ENCODE assay signal across 29 cellular contexts in genomic region chr11:100459791-100460190, GRCh38.
"Had no signal": no experiment of that assay in that cellular context is flagged by ENCODE, and none has a peak within 500 bp of the region (broad histone marks: within the 10 kb centered on the region; RNA-seq: fewer than 3 reads in every experiment).

No MANE protein-coding gene starts in this region.

- H3K36me3 ChIP-seq: ascending aorta, cardiac muscle cell, SJSA1 had no signal

- H3K9ac ChIP-seq: KMS-11, SK-N-SH had no signal

- H3K27me3 Mint-ChIP-seq: activated CD4-positive, alpha-beta T cell treated with anti-CD3 and anti-CD28 coated beads, Interleukin-2, amount 10 ng/mL, durations not matched to agents 24 days and 14 days; activated naive CD4-positive, alpha-beta T cell treated with anti-CD3 and anti-CD28 coated beads, Interleukin-2, amount 50 U/mL, for 24 hours; activated naive CD8-positive, alpha-beta T cell treated with anti-CD3 and anti-CD28 coated beads, Interleukin-2, amount 10 ng/mL, durations not matched to agents 7 days and 5 days; activated T-cell treated with anti-CD3 and anti-CD28 coated beads, Interleukin-2, amount 50 U/mL, for 24 hours; central memory CD8-positive, alpha-beta T cell had no signal

- DNase-seq: activated CD4-positive, alpha-beta T cell treated with anti-CD3 and anti-CD28 coated beads, Interleukin-2, amount 10 ng/mL, durations not matched to agents 24 days and 14 days; activated CD4-positive, alpha-beta T cell treated with anti-CD3 and anti-CD28 coated beads, Interleukin-2, amount 50 U/mL, for 48 hours; activated CD8-positive, alpha-beta T cell treated with anti-CD3 and anti-CD28 coated beads, Interleukin-2, amount 10 ng/mL, durations not matched to agents 7 days and 5 days; activated gamma-delta T cell; activated naive CD4-positive, alpha-beta T cell treated with Interleukin-2 at 50 U/mL for 16 hours; activated naive CD8-positive, alpha-beta T cell treated with anti-CD3 and anti-CD28 coated beads, Interleukin-2, amount 10 ng/mL, durations not matched to agents 7 days and 5 days; activated T-cell treated with anti-CD3 and anti-CD28 coated beads, Interleukin-2, amount 50 U/mL, for 24 hours; amygdala; MM.1S; MV-4-11; NCI-H1092; NCI-H1436 treated with DMSO at 0.1 percent for 48 hours; NCI-H1694 treated with DMSO at 0.1 percent for 48 hours; NCI-H2029; NCI-H345; NCI-H510A; NCI-H774; RPMI8226; SHP77 treated with DMSO at 0.1 percent for 48 hours; SK-N-SH had no signal

- H3K27ac ChIP-seq: ascending aorta, cardiac muscle cell, KMS-11, SJSA1 had no signal

- H3K27me3 ChIP-seq: ascending aorta, cardiac muscle cell, SJSA1 had no signal

- H3K4me1 ChIP-seq: ascending aorta, SJSA1 had no signal

- H3K4me3 ChIP-seq: ascending aorta, cardiac muscle cell, SJSA1 had no signal

- H3K4me2 ChIP-seq: KMS-11, SK-N-SH had no signal

- H3K4me3 Mint-ChIP-seq: activated CD4-positive, alpha-beta T cell treated with anti-CD3 and anti-CD28 coated beads, Interleukin-2, amount 10 ng/mL, durations not matched to agents 24 days and 14 days; activated CD8-positive, alpha-beta T cell treated with anti-CD3 and anti-CD28 coated beads, Interleukin-2, amount 10 ng/mL, durations not matched to agents 7 days and 5 days; activated naive CD4-positive, alpha-beta T cell treated with anti-CD3 and anti-CD28 coated beads, Interleukin-2, amount 50 U/mL, for 24 hours; activated naive CD8-positive, alpha-beta T cell treated with anti-CD3 and anti-CD28 coated beads, Interleukin-2, amount 10 ng/mL, durations not matched to agents 7 days and 5 days; activated T-cell treated with anti-CD3 and anti-CD28 coated beads, Interleukin-2, amount 50 U/mL, for 24 hours; central memory CD8-positive, alpha-beta T cell; T-helper 1 cell treated with Interleukin-12 subunit alpha and Interleukin-12 subunit beta and Interleukin-4 antibody, amounts not matched to agents 30 μg/mL and 1 μg/mL, for 36 hours; T-helper 2 cell treated with Interferon-gamma antibody and Interleukin-4, amounts not matched to agents 5 μg/mL and 100 μg/mL, for 36 hours had no signal

- H3K4me1 Mint-ChIP-seq: activated CD4-positive, alpha-beta T cell treated with anti-CD3 and anti-CD28 coated beads, Interleukin-2, amount 10 ng/mL, durations not matched to agents 24 days and 14 days; activated naive CD4-positive, alpha-beta T cell treated with anti-CD3 and anti-CD28 coated beads, Interleukin-2, amount 50 U/mL, for 24 hours; activated naive CD8-positive, alpha-beta T cell treated with anti-CD3 and anti-CD28 coated beads, Interleukin-2, amount 10 ng/mL, durations not matched to agents 7 days and 5 days; central memory CD8-positive, alpha-beta T cell had no signal

- H3K27ac Mint-ChIP-seq: activated CD4-positive, alpha-beta T cell treated with anti-CD3 and anti-CD28 coated beads, Interleukin-2, amount 10 ng/mL, durations not matched to agents 24 days and 14 days; activated CD8-positive, alpha-beta T cell treated with anti-CD3 and anti-CD28 coated beads, Interleukin-2, amount 10 ng/mL, durations not matched to agents 7 days and 5 days; activated naive CD4-positive, alpha-beta T cell treated with anti-CD3 and anti-CD28 coated beads, Interleukin-2, amount 50 U/mL, for 24 hours; activated naive CD8-positive, alpha-beta T cell treated with anti-CD3 and anti-CD28 coated beads, Interleukin-2, amount 10 ng/mL, durations not matched to agents 7 days and 5 days; activated T-cell treated with anti-CD3 and anti-CD28 coated beads, Interleukin-2, amount 50 U/mL, for 24 hours; activated T-helper 2 cell treated with anti-CD3 and anti-CD28 coated beads, Interferon-gamma antibody, Interleukin-2, Interleukin-4, amounts not matched to agents 10 μg/mL and 5 μg/mL and 100 μg/mL, durations not matched to agents 14 hours and 24 hours and 36 hours; T-helper 1 cell treated with Interleukin-12 subunit alpha and Interleukin-12 subunit beta and Interleukin-4 antibody, amounts not matched to agents 30 μg/mL and 1 μg/mL, for 36 hours; T-helper 2 cell treated with Interferon-gamma antibody and Interleukin-4, amounts not matched to agents 5 μg/mL and 100 μg/mL, for 36 hours had no signal

- H3K9me3 ChIP-seq: ascending aorta, SJSA1, SK-N-SH had no signal

- H3K36me3 Mint-ChIP-seq: activated naive CD4-positive, alpha-beta T cell treated with anti-CD3 and anti-CD28 coated beads, Interleukin-2, amount 50 U/mL, for 24 hours; activated naive CD8-positive, alpha-beta T cell treated with anti-CD3 and anti-CD28 coated beads, Interleukin-2, amount 10 ng/mL, durations not matched to agents 7 days and 5 days had no signal
